Comparison of ENCODE assay signal across 15 cellular contexts in genomic region chr21:41967708-41968107, GRCh38.
"Had no signal": no experiment of that assay in that cellular context is flagged by ENCODE, and none has a peak within 500 bp of the region (broad histone marks: within the 10 kb centered on the region; RNA-seq: fewer than 3 reads in every experiment).

No MANE protein-coding gene starts in this region.

- H3K9me3 ChIP-seq: tibial nerve had no signal

- DNase-seq: activated CD4-positive, CD25-positive, alpha-beta regulatory T cell treated with anti-CD3 and anti-CD28 coated beads, Interleukin-2, amount 50 U/mL, for 72 hours; activated CD8-positive, alpha-beta T cell treated with anti-CD3 and anti-CD28 coated beads for 36 hours; amniotic stem cell; cerebellar nuclear complex; right cardiac atrium; small intestine; SW 1271 had no signal

- H3K4me3 Mint-ChIP-seq: activated CD8-positive, alpha-beta T cell treated with anti-CD3 and anti-CD28 coated beads for 36 hours; activated naive CD4-positive, alpha-beta T cell treated with anti-CD3 and anti-CD28 coated beads, Interleukin-2, amount 50 U/mL, for 24 hours; activated T-helper 17 cell treated with anti-CD3 and anti-CD28 coated beads, Interleukin-2, amount 50 U/mL, for 72 hours; brain; neural crest cell; T-helper 2 cell treated with Interferon-gamma antibody and Interleukin-4, amounts not matched to agents 5 μg/mL and 100 μg/mL, for 36 hours had no signal

- ATAC-seq: activated CD8-positive, alpha-beta T cell treated with anti-CD3 and anti-CD28 coated beads for 36 hours; activated T-helper 17 cell treated with anti-CD3 and anti-CD28 coated beads, Interleukin-2, amount 50 U/mL, for 72 hours; esophagus mucosa; right cardiac atrium had no signal

- H3K36me3 Mint-ChIP-seq: activated naive CD4-positive, alpha-beta T cell treated with anti-CD3 and anti-CD28 coated beads, Interleukin-2, amount 50 U/mL, for 24 hours; brain had no signal

- H3K4me1 Mint-ChIP-seq: activated naive CD4-positive, alpha-beta T cell treated with anti-CD3 and anti-CD28 coated beads, Interleukin-2, amount 50 U/mL, for 24 hours; activated T-helper 17 cell treated with anti-CD3 and anti-CD28 coated beads, Interleukin-2, amount 50 U/mL, for 72 hours had no signal

- H3K9me3 Mint-ChIP-seq: activated CD8-positive, alpha-beta T cell treated with anti-CD3 and anti-CD28 coated beads for 36 hours; activated naive CD4-positive, alpha-beta T cell treated with anti-CD3 and anti-CD28 coated beads, Interleukin-2, amount 50 U/mL, for 24 hours; activated T-helper 17 cell treated with anti-CD3 and anti-CD28 coated beads, Interleukin-2, amount 50 U/mL, for 72 hours; T-helper 2 cell treated with Interferon-gamma antibody and Interleukin-4, amounts not matched to agents 5 μg/mL and 100 μg/mL, for 36 hours had no signal

- H3K27me3 Mint-ChIP-seq: activated naive CD4-positive, alpha-beta T cell treated with anti-CD3 and anti-CD28 coated beads, Interleukin-2, amount 50 U/mL, for 24 hours had no signal

- H3K27me3 ChIP-seq: tibial nerve had no signal

- H3K27ac ChIP-seq: tibial nerve had no signal

- H3K4me3 ChIP-seq: lung, tibial nerve had no signal

- H3K36me3 ChIP-seq: tibial nerve had no signal

- H3K27ac Mint-ChIP-seq: activated CD8-positive, alpha-beta T cell treated with anti-CD3 and anti-CD28 coated beads for 36 hours; activated naive CD4-positive, alpha-beta T cell treated with anti-CD3 and anti-CD28 coated beads, Interleukin-2, amount 50 U/mL, for 24 hours; T-helper 2 cell treated with Interferon-gamma antibody and Interleukin-4, amounts not matched to agents 5 μg/mL and 100 μg/mL, for 36 hours had no signal
